Comparison of ENCODE assay signal across 27 cellular contexts in genomic region chr5:40043916-40044315, GRCh38.
"Had no signal": no experiment of that assay in that cellular context is flagged by ENCODE, and none has a peak within 500 bp of the region (broad histone marks: within the 10 kb centered on the region; RNA-seq: fewer than 3 reads in every experiment).

No MANE protein-coding gene starts in this region.

- H3K36me3 ChIP-seq: cardiac muscle cell, esophagus muscularis mucosa, heart right ventricle, left ventricle myocardium inferior, neutrophil, right lobe of liver, thoracic aorta, uterus had no signal

- H3K27ac Mint-ChIP-seq: activated CD4-positive, alpha-beta T cell treated with anti-CD3 and anti-CD28 coated beads for 36 hours; activated naive CD4-positive, alpha-beta T cell treated with anti-CD3 and anti-CD28 coated beads, Interleukin-2, amount 50 U/mL, for 72 hours; activated T-cell treated with anti-CD3 and anti-CD28 coated beads, Interleukin-2, amount 50 U/mL, for 72 hours; nephron; stimulated activated effector memory CD8-positive, alpha-beta T cell treated with anti-CD3 and anti-CD28 coated beads, Interleukin-12 subunit alpha, Interleukin-12 subunit beta, amount 100 ng/mL, for 72 hours; stimulated activated naive CD8-positive, alpha-beta T cell treated with anti-CD3 and anti-CD28 coated beads, Interleukin-15, Interleukin-2, amounts not matched to agents 100 ng/mL and 50 ng/mL, for 24 hours; T-cell; T-helper 2 cell treated with Interferon-gamma antibody and Interleukin-4, amounts not matched to agents 5 μg/mL and 100 μg/mL, for 36 hours; type B pancreatic cell had no signal

- H3K36me3 Mint-ChIP-seq: activated naive CD4-positive, alpha-beta T cell treated with anti-CD3 and anti-CD28 coated beads, Interleukin-2, amount 50 U/mL, for 72 hours; stimulated activated effector memory CD8-positive, alpha-beta T cell treated with anti-CD3 and anti-CD28 coated beads, Interleukin-12 subunit alpha, Interleukin-12 subunit beta, amount 100 ng/mL, for 72 hours; T-cell; type B pancreatic cell had no signal

- H3K4me3 ChIP-seq: cardiac muscle cell, esophagus muscularis mucosa, heart right ventricle, left ventricle myocardium inferior, lung, right lobe of liver, skin epidermis, thoracic aorta, uterus had no signal

- H3K4me3 Mint-ChIP-seq: activated CD4-positive, alpha-beta T cell treated with anti-CD3 and anti-CD28 coated beads for 36 hours; activated T-cell treated with anti-CD3 and anti-CD28 coated beads, Interleukin-2, amount 50 U/mL, for 72 hours; nephron; stimulated activated effector memory CD8-positive, alpha-beta T cell treated with anti-CD3 and anti-CD28 coated beads, Interleukin-12 subunit alpha, Interleukin-12 subunit beta, amount 100 ng/mL, for 72 hours; stimulated activated naive CD8-positive, alpha-beta T cell treated with anti-CD3 and anti-CD28 coated beads, Interleukin-15, Interleukin-2, amounts not matched to agents 100 ng/mL and 50 ng/mL, for 24 hours; T-cell; T-helper 2 cell treated with Interferon-gamma antibody and Interleukin-4, amounts not matched to agents 5 μg/mL and 100 μg/mL, for 36 hours; type B pancreatic cell had no signal

- H3K27me3 ChIP-seq: cardiac muscle cell, esophagus muscularis mucosa, heart right ventricle, neutrophil, right lobe of liver had no signal

- H3K27ac ChIP-seq: cardiac muscle cell, esophagus muscularis mucosa, heart right ventricle, left ventricle myocardium inferior, neutrophil, right lobe of liver, skin epidermis, thoracic aorta, uterus had no signal

- H3K27me3 Mint-ChIP-seq: T-cell had no signal

- H3K4me1 ChIP-seq: esophagus muscularis mucosa, left ventricle myocardium inferior, right lobe of liver, uterus had no signal

- DNase-seq: activated CD4-positive, alpha-beta T cell treated with anti-CD3 and anti-CD28 coated beads for 36 hours; activated CD4-positive, CD25-positive, alpha-beta regulatory T cell; activated naive CD4-positive, alpha-beta T cell; activated T-cell treated with anti-CD3 and anti-CD28 coated beads for 4 hours; activated T-cell treated with anti-CD3 and anti-CD28 coated beads, Interleukin-2, amount 50 U/mL, for 72 hours; cerebellar nuclear complex; cortex of kidney; foreskin melanocyte; heart right ventricle; left ventricle myocardium inferior; right lobe of liver; stimulated activated CD4-positive, alpha-beta T cell treated with anti-CD3 and anti-CD28 coated beads, Interleukin-12 subunit alpha, Interleukin-12 subunit beta, amount 100 ng/mL, for 4 hours; stimulated activated CD4-positive, alpha-beta T cell treated with anti-CD3 and anti-CD28 coated beads, Interleukin-4, amount 100 ng/mL, for 1 hour; T-cell; uterus had no signal

- H3K4me1 Mint-ChIP-seq: nephron; stimulated activated effector memory CD8-positive, alpha-beta T cell treated with anti-CD3 and anti-CD28 coated beads, Interleukin-12 subunit alpha, Interleukin-12 subunit beta, amount 100 ng/mL, for 72 hours; T-cell had no signal

- ATAC-seq: activated CD4-positive, alpha-beta T cell treated with anti-CD3 and anti-CD28 coated beads for 36 hours; activated naive CD4-positive, alpha-beta T cell treated with anti-CD3 and anti-CD28 coated beads, Interleukin-2, amount 50 U/mL, for 72 hours; activated T-cell treated with anti-CD3 and anti-CD28 coated beads, Interleukin-2, amount 50 U/mL, for 72 hours; heart right ventricle; right lobe of liver; stimulated activated effector memory CD8-positive, alpha-beta T cell treated with anti-CD3 and anti-CD28 coated beads, Interleukin-12 subunit alpha, Interleukin-12 subunit beta, amount 100 ng/mL, for 72 hours; T-cell had no signal

- H3K9me3 ChIP-seq: esophagus muscularis mucosa, neutrophil, right lobe of liver, thoracic aorta, uterus had no signal

- H3K9me3 Mint-ChIP-seq: activated T-cell treated with anti-CD3 and anti-CD28 coated beads, Interleukin-2, amount 50 U/mL, for 72 hours; nephron; stimulated activated effector memory CD8-positive, alpha-beta T cell treated with anti-CD3 and anti-CD28 coated beads, Interleukin-12 subunit alpha, Interleukin-12 subunit beta, amount 100 ng/mL, for 72 hours; T-cell; type B pancreatic cell had no signal
